1 cellular context compared by ENCODE assay signal in the genomic region with DNA sequence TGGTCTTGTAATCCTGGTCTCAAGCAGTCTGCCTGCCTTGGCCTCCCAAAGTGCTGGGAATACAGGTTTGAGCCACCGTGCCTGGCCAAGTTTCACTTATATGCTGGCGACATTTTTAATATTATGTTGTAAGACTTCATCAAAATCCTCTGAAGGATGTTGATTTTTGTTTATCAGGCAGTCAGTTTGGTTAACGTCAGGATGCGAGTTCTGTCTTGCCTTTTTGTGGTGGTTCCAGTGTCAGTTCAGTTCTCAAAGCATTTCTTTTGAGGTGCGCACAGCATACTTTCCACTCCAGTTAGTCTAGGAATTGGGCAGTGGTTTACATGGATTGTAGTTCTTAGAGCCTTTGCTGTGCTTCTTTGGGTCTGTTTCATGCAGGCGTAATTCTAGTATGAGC.
A peak's percentile ranks its signal among the peaks of the same experiment; 100 is the strongest.
TF ChIP-seq lines count a peak whose summit lies in the region.

No MANE protein-coding gene starts in this region.

TF ChIP-seq in HepG2, 621 proteins besides CTCF, POLR2A, EP300 and RAD21:
- TF ChIP-seq ISL2 (CRISPR knock-in tag; IDR thresholded peaks at IDR 0.05): no peak
- no peak for TF ChIP-seq ZNF772 (CRISPR knock-in tag; IDR thresholded peaks at IDR 0.05)
- no peak for TF ChIP-seq SMAD1 (CRISPR knock-in tag; IDR thresholded peaks at IDR 0.05; ENCODE audit: borderline replicate concordance, low read depth)
- TF ChIP-seq, protein P1, sequence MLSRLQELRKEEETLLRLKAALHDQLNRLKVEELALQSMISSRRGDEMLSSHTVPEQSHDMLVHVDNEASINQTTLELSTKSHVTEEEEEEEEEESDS (CRISPR knock-in tag; IDR thresholded peaks at IDR 0.05; ENCODE audit: borderline replicate concordance): no peak
- TF ChIP-seq KLF6 (CRISPR knock-in tag; IDR thresholded peaks at IDR 0.05): no peak
- TF ChIP-seq RBM22 (optimal IDR thresholded peaks at IDR 0.05; ENCODE audit: low read length): peak; percentile 17
- TF ChIP-seq RARA (CRISPR knock-in tag; IDR thresholded peaks at IDR 0.05): no peak
- TF ChIP-seq, protein P2, sequence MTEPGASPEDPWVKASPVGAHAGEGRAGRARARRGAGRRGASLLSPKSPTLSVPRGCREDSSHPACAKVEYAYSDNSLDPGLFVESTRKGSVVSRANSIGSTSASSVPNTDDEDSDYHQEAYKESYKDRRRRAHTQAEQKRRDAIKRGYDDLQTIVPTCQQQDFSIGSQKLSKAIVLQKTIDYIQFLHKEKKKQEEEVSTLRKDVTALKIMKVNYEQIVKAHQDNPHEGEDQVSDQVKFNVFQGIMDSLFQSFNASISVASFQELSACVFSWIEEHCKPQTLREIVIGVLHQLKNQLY (CRISPR knock-in tag; IDR thresholded peaks at IDR 0.05): no peak
- no peak for TF ChIP-seq RBM39 (IDR thresholded peaks at IDR 0.05; ENCODE audit: low read depth, low read length, poor library complexity, severe bottlenecking)
- TF ChIP-seq ZSCAN9 (CRISPR knock-in tag; IDR thresholded peaks at IDR 0.05; ENCODE audit: borderline replicate concordance): no peak
- TF ChIP-seq, protein P3, sequence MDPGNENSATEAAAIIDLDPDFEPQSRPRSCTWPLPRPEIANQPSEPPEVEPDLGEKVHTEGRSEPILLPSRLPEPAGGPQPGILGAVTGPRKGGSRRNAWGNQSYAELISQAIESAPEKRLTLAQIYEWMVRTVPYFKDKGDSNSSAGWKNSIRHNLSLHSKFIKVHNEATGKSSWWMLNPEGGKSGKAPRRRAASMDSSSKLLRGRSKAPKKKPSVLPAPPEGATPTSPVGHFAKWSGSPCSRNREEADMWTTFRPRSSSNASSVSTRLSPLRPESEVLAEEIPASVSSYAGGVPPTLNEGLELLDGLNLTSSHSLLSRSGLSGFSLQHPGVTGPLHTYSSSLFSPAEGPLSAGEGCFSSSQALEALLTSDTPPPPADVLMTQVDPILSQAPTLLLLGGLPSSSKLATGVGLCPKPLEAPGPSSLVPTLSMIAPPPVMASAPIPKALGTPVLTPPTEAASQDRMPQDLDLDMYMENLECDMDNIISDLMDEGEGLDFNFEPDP (CRISPR knock-in tag; conservative IDR thresholded peaks at IDR 0.05): 0 out of 2 replicates have a peak, but pooled peaks have one; percentile 63
- TF ChIP-seq, protein P4, sequence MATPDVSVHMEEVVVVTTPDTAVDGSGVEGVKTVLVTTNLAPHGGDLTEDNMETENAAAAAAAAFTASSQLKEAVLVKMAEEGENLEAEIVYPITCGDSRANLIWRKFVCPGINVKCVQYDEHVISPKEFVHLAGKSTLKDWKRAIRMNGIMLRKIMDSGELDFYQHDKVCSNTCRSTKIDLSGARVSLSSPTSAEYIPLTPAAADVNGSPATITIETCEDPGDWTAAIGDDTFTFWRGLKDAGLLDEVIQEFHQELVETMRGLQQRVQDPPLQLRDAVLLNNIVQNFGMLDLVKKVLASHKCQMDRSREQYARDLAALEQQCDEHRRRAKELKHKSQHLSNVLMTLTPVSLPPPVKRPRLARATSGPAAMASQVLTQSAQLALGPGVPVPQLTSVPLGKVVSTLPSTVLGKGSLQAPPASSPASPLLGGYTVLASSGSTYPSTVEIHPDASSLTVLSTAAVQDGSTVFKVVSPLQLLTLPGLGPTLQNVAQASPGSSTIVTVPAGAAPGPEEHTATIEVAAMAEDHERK (CRISPR knock-in tag; IDR thresholded peaks at IDR 0.05; ENCODE audit: low read depth): no peak
- TF ChIP-seq GATAD2A (CRISPR knock-in tag; IDR thresholded peaks at IDR 0.05): no peak
- no peak for TF ChIP-seq KDM6A (CRISPR knock-in tag; IDR thresholded peaks at IDR 0.05; ENCODE audit: low read depth)
